9 cellular contexts compared by ENCODE assay signal in the genomic region with DNA sequence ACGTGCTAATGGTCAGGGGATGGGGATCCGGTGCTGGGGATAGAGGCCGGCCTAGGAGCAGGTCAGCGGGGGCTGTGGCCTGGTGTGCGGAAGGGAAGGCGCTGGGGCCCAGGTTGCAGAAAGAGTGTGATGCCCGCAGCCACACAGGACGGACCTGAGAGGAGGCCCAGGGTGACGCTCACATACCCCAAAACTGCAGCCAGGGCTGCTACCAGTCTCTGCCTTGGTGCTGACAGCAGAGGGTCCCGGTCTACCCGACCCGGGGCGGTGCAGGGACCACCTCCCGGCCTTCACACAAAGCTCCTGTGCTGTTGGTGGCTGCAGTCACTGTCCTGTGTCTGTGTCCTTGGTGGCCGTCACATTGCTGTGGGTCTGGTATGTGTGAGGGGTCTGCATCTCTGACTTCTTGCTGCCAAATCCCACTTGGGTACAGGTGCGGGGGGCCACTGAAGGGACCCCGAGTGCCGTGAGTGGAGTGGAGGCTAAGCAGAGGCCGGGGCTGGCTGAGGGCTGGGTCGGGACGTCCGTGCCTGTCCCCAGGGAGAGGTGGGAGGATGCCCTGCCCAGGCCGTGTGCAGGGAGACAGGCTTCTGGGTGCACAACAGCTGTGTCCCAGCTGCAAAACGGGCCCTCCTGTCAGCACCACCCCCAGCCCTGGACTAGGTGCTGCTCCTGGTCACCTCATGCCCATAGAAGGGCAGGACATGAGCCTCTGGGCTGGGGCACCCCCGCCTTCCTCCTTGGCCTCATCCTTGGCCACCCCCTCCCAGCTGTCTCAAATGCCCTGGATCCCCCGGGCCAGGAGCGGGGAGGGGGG. TPM values are rescaled to one million over a fixed set of nuclear protein-coding genes. Genes with fewer than 3 reads are reported as not detected.
DNase-seq lines count a peak whose midpoint lies in the region; ATAC-seq and TF ChIP-seq lines count a peak whose summit lies in the region.
"Had no signal": no experiment of that assay in that cellular context is flagged by ENCODE, and none has a peak within 500 bp of the region (broad histone marks: within the 10 kb centered on the region; RNA-seq: fewer than 3 reads in every experiment).

No MANE protein-coding gene starts in this region.

- H3K36me3 ChIP-seq in naive thymus-derived CD4-positive, alpha-beta T cell (ENCODE audit: control insufficient read depth in 2 of 3, insufficient read depth in 3 of 3, low read length in 3 of 3): peaks cover 0 to 28% (median 0%) of the 10 kb centered on the region in 3 experiments
- no peaks in the 10 kb centered on the region for H3K36me3 ChIP-seq in WERI-Rb-1

- peaks cover 0 to 14% (median 0%) of the 10 kb centered on the region in 5 donors for H3K36me3 Mint-ChIP-seq in naive thymus-derived CD4-positive, alpha-beta T cell

- no peaks in the 10 kb centered on the region for H3K9me3 ChIP-seq in naive thymus-derived CD4-positive, alpha-beta T cell (ENCODE audit: control insufficient read depth in 2 of 3, low read length in 3 of 3)
- H3K9me3 ChIP-seq in WERI-Rb-1 (ENCODE audit: severe bottlenecking): no peaks in the 10 kb centered on the region

- H3K27ac Mint-ChIP-seq in naive thymus-derived CD4-positive, alpha-beta T cell: peak overlapping the region; percentile 94 to 99 (median 97)

- CTCF ChIA-PET in naive thymus-derived CD4-positive, alpha-beta T cell (lab: Charles Lee): interaction anchor here (1.0 to 2.3 kb wide), 6 partner anchors 25 to 202 kb away, joined by 3 to 11 read pairs (median 6); no protein-coding TSS in a partner anchor

- no peaks in the 10 kb centered on the region for H3K9me3 Mint-ChIP-seq in naive thymus-derived CD4-positive, alpha-beta T cell

- in situ Hi-C loops in GM13976 (cut with MboI; ENCODE audit: low sequenced_read_pairs, unreplicated experiment): no loop called here

- H3K4me3 ChIP-seq in HL-60 (replicated peaks; ENCODE audit: insufficient read depth, low read length) (peak overlapping the region; percentile 60), WERI-Rb-1 (ENCODE audit: low read depth, low read length) (no peak overlapping the region)
- H3K4me3 ChIP-seq in naive thymus-derived CD4-positive, alpha-beta T cell (ENCODE audit: low read length): peak overlapping the region; percentile 94

- peaks cover 46 to 67% of the 10 kb centered on the region in 2 donors for H3K4me1 ChIP-seq in naive thymus-derived CD4-positive, alpha-beta T cell (ENCODE audit: control insufficient read depth in 2 of 2, insufficient read depth in 2 of 2, low read length in 2 of 2)

- ATAC-seq in GM21447 (IDR thresholded peaks at IDR 0.05; ENCODE audit: unreplicated experiment): peak; percentile 35
- ATAC-seq in naive thymus-derived CD4-positive, alpha-beta T cell: no peak

- POLR2A ChIA-PET in naive thymus-derived CD4-positive, alpha-beta T cell (lab: Charles Lee): interaction anchor here (1.0 to 7.1 kb wide), 7 partner anchors 8 to 64 kb away, joined by 3 to 91 read pairs (median 4); partner anchors contain the start of gene PRR33

- H3K27me3 Mint-ChIP-seq in naive thymus-derived CD4-positive, alpha-beta T cell: peaks cover 0 to 4% (median 0%) of the 10 kb centered on the region in 5 donors

- no peak for TF ChIP-seq CTCF in GM13976 (IDR thresholded peaks at IDR 0.05; ENCODE audit: borderline replicate concordance, control extremely low read depth, extremely low read depth, insufficient read depth, missing control alignments)
- TF ChIP-seq CTCF in HL-60 (IDR thresholded peaks at IDR 0.05; ENCODE audit: insufficient read depth, low read length): no peak
- no peak for TF ChIP-seq CTCF in WERI-Rb-1 (IDR thresholded peaks at IDR 0.05; ENCODE audit: low read depth, low read length)

- H3K27me3 ChIP-seq in HL-60 (ENCODE audit: insufficient read depth, poor library complexity, severe bottlenecking) (no peaks in the 10 kb centered on the region), WERI-Rb-1 (ENCODE audit: insufficient read depth, low read depth, severe bottlenecking) (peaks cover 100% of the 10 kb centered on the region)
- H3K27me3 ChIP-seq in naive thymus-derived CD4-positive, alpha-beta T cell (ENCODE audit: control insufficient read depth in 2 of 2, insufficient read depth in 2 of 2, low read length in 2 of 2): no peaks in the 10 kb centered on the region

- H3K27ac ChIP-seq in HL-60 (replicated peaks): peak overlapping the region; percentile 98
- H3K27ac ChIP-seq in naive thymus-derived CD4-positive, alpha-beta T cell (ENCODE audit: low read depth, low read length): peak overlapping the region; percentile 80
- H3K27ac ChIP-seq in WERI-Rb-1: no peak overlapping the region

- DNase-seq in GM13976 (ENCODE audit: low spot score): peak; percentile 78
- no peak for DNase-seq in HL-60 (ENCODE audit: low read depth in 1 of 2, low spot score in 1 of 2)
- no peak for DNase-seq in naive thymus-derived CD4-positive, alpha-beta T cell
- no peak for DNase-seq in RKO (ENCODE audit: low spot score)
- DNase-seq in UCSD-AML1 (lab: John Stamatoyannopoulos, UW; ENCODE audit: unreplicated experiment): no peak
- no peak for DNase-seq in activated gamma-delta T cell (lab: John Stamatoyannopoulos, UW)
- no peak for DNase-seq in WERI-Rb-1

- intact Hi-C loops in naive thymus-derived CD4-positive, alpha-beta T cell (cut with micrococcal nuclease): loop anchor here (5.0 to 10.0 kb wide), 4 partner anchors 63 to 1040 kb away; partner anchors contain the start of genes CTSD (in 2 of the 2), TNNT3 (in 2 of the 2) and DUSP8 (in 1 of the 2)

- peak overlapping the region; percentile 91 to 100 (median 97) for H3K4me3 Mint-ChIP-seq in naive thymus-derived CD4-positive, alpha-beta T cell

- H3K4me1 Mint-ChIP-seq in naive thymus-derived CD4-positive, alpha-beta T cell: peaks cover 32 to 68% (median 43%) of the 10 kb centered on the region in 7 donors

RNA-seq across cellular contexts. Expression of gene LSP1, which starts 1.5 kb away (rescaled TPM):
- total RNA-seq in naive thymus-derived CD4-positive, alpha-beta T cell: 100 to 1,000 TPM; 248 to 578 (median 289) TPM
- polyA plus RNA-seq in naive thymus-derived CD4-positive, alpha-beta T cell: 100 to 1,000 TPM; 295 to 394 TPM

RNA-seq across cellular contexts. Expression of gene TNNI2, which starts 15.6 kb away (rescaled TPM):
- 1 to 10 TPM in 1 of 5 experiments, under 1 TPM in 1, not detected in 3; 0.61 to 8.8 TPM for total RNA-seq in naive thymus-derived CD4-positive, alpha-beta T cell
- polyA plus RNA-seq in naive thymus-derived CD4-positive, alpha-beta T cell: under 1 TPM in 1 of 2 donors, not detected in 1; 0.46 TPM
- total RNA-seq: astrocyte had no signal

RNA-seq across cellular contexts. Expression of gene SYT8, which starts 19.6 kb away (rescaled TPM):
- not detected for total RNA-seq in naive thymus-derived CD4-positive, alpha-beta T cell
- polyA plus RNA-seq in naive thymus-derived CD4-positive, alpha-beta T cell: not detected

RNA-seq across cellular contexts. Expression of gene PRR33, which starts 37.4 kb away (rescaled TPM):
- total RNA-seq in naive thymus-derived CD4-positive, alpha-beta T cell: under 1 TPM in 2 of 5 experiments, not detected in 3; 0.07 to 0.10 TPM
- polyA plus RNA-seq in naive thymus-derived CD4-positive, alpha-beta T cell: under 1 TPM in 1 of 2 donors, not detected in 1; 0.17 TPM
- total RNA-seq: astrocyte had no signal
